ENCODE assay signal across 15 cellular contexts in genomic region chr1:160623860-160624259, GRCh38. TPM values are rescaled to one million over a fixed set of nuclear protein-coding genes. Genes with fewer than 3 reads are reported as not detected.
DNase-seq lines count a peak whose midpoint lies in the region; ATAC-seq and TF ChIP-seq lines count a peak whose summit lies in the region.
"Had no signal": no experiment of that assay in that cellular context is flagged by ENCODE, and none has a peak within 500 bp of the region (broad histone marks: within the 10 kb centered on the region; RNA-seq: fewer than 3 reads in every experiment).

No MANE protein-coding gene starts in this region.

- no peak overlapping the region for H3K4me3 ChIP-seq in suprapubic skin
- H3K4me3 ChIP-seq: breast epithelium had no signal

- ATAC-seq in HG03460 (IDR thresholded peaks at IDR 0.05; ENCODE audit: unreplicated experiment) = peak; percentile 23
- peak; percentile 28 for ATAC-seq in activated T-helper 17 cell treated with anti-CD3 and anti-CD28 coated beads, Interleukin-2, amount 50 U/mL, for 72 hours (replicated peaks)
- peak; percentile 24 for ATAC-seq in stimulated activated naive CD8-positive, alpha-beta T cell treated with anti-CD3 and anti-CD28 coated beads, Interleukin-15, Interleukin-2, amounts not matched to agents 100 U/mL and 50 U/mL, for 24 hours
- no peak for ATAC-seq in GM21576 (IDR thresholded peaks at IDR 0.05; ENCODE audit: unreplicated experiment)
- ATAC-seq: HCT116 had no signal

- no peaks in the 10 kb centered on the region for H3K27me3 Mint-ChIP-seq in activated naive CD4-positive, alpha-beta T cell treated with anti-CD3 and anti-CD28 coated beads for 36 hours (ENCODE audit: low read depth)
- H3K27me3 Mint-ChIP-seq in activated T-helper 17 cell treated with anti-CD3 and anti-CD28 coated beads, Interleukin-2, amount 50 U/mL, for 72 hours = no peaks in the 10 kb centered on the region

- H3K36me3 ChIP-seq in suprapubic skin = no peaks in the 10 kb centered on the region
- H3K36me3 ChIP-seq: breast epithelium had no signal

- H3K27me3 ChIP-seq in suprapubic skin = no peaks in the 10 kb centered on the region
- H3K27me3 ChIP-seq: breast epithelium had no signal

- TF ChIP-seq CTCF in suprapubic skin (IDR thresholded peaks at IDR 0.05) = no peak

- H3K36me3 Mint-ChIP-seq in activated naive CD4-positive, alpha-beta T cell treated with anti-CD3 and anti-CD28 coated beads for 36 hours (ENCODE audit: low read depth) = peaks cover 84% of the 10 kb centered on the region
- H3K36me3 Mint-ChIP-seq in activated T-helper 17 cell treated with anti-CD3 and anti-CD28 coated beads, Interleukin-2, amount 50 U/mL, for 72 hours (ENCODE audit: low read depth) = peaks cover 100% of the 10 kb centered on the region

- peak overlapping the region; percentile 96 for H3K27ac Mint-ChIP-seq in activated naive CD4-positive, alpha-beta T cell treated with anti-CD3 and anti-CD28 coated beads for 36 hours
- H3K27ac Mint-ChIP-seq in activated T-helper 17 cell treated with anti-CD3 and anti-CD28 coated beads, Interleukin-2, amount 50 U/mL, for 72 hours = peak overlapping the region; percentile 98

- H3K9me3 Mint-ChIP-seq in activated naive CD4-positive, alpha-beta T cell treated with anti-CD3 and anti-CD28 coated beads for 36 hours = no peaks in the 10 kb centered on the region
- H3K9me3 Mint-ChIP-seq in activated T-helper 17 cell treated with anti-CD3 and anti-CD28 coated beads, Interleukin-2, amount 50 U/mL, for 72 hours = no peaks in the 10 kb centered on the region

- CTCF ChIA-PET in activated naive CD4-positive, alpha-beta T cell treated with anti-CD3 and anti-CD28 coated beads for 36 hours (lab: Charles Lee) = interaction anchor here (0.6 to 8.8 kb wide), 5 partner anchors 16 to 169 kb away, joined by 3 to 65 read pairs (median 3); partner anchors contain the start of gene SLAMF1

- TF ChIP-seq POLR2A in suprapubic skin (IDR thresholded peaks at IDR 0.05) = no peak

- no peaks in the 10 kb centered on the region for H3K4me1 ChIP-seq in suprapubic skin
- H3K4me1 ChIP-seq: breast epithelium had no signal

- H3K4me3 Mint-ChIP-seq in activated naive CD4-positive, alpha-beta T cell treated with anti-CD3 and anti-CD28 coated beads for 36 hours = no peak overlapping the region
- peak overlapping the region; percentile 79 for H3K4me3 Mint-ChIP-seq in activated T-helper 17 cell treated with anti-CD3 and anti-CD28 coated beads, Interleukin-2, amount 50 U/mL, for 72 hours

- peaks cover 94% of the 10 kb centered on the region for H3K4me1 Mint-ChIP-seq in activated naive CD4-positive, alpha-beta T cell treated with anti-CD3 and anti-CD28 coated beads for 36 hours (ENCODE audit: low read depth)
- peaks cover 73% of the 10 kb centered on the region for H3K4me1 Mint-ChIP-seq in activated T-helper 17 cell treated with anti-CD3 and anti-CD28 coated beads, Interleukin-2, amount 50 U/mL, for 72 hours

- intact Hi-C loops in activated naive CD4-positive, alpha-beta T cell treated with anti-CD3 and anti-CD28 coated beads for 36 hours (cut with micrococcal nuclease) = loop anchor here (1.0 to 10.0 kb wide), 8 partner anchors 48 to 699 kb away; partner anchors contain the start of genes DCAF8 and TAGLN2

- no peak for DNase-seq in activated naive CD4-positive, alpha-beta T cell treated with anti-CD3 and anti-CD28 coated beads for 36 hours
- DNase-seq in activated naive CD4-positive, alpha-beta T cell treated with anti-CD3 and anti-CD28 coated beads, Interleukin-2, amount 50 U/mL, for 16 hours = no peak
- DNase-seq in stimulated activated naive CD8-positive, alpha-beta T cell treated with anti-CD3 and anti-CD28 coated beads, Interleukin-15, Interleukin-2, amounts not matched to agents 100 U/mL and 50 U/mL, for 24 hours = no peak
- DNase-seq in amygdala (lab: John Stamatoyannopoulos, UW) (no peak), suprapubic skin (ENCODE audit: low spot score in 2 of 2) (no peak)
- DNase-seq: DMS153, NCI-H146, NCI-H524 had no signal

- H3K27ac ChIP-seq in suprapubic skin = no peak overlapping the region
- H3K27ac ChIP-seq: breast epithelium had no signal

- no peak for TF ChIP-seq EP300 in suprapubic skin (IDR thresholded peaks at IDR 0.05)

- WGBS in suprapubic skin = 50% methylated on average over 1 of the region's 1 CpG

- no peaks in the 10 kb centered on the region for H3K9me3 ChIP-seq in suprapubic skin
- H3K9me3 ChIP-seq: breast epithelium had no signal

RNA-seq across cellular contexts. Expression of gene SLAMF1, which starts 23.0 kb away (rescaled TPM):
- 100 to 1,000 TPM; 101 to 112 TPM for total RNA-seq in activated naive CD4-positive, alpha-beta T cell treated with anti-CD3 and anti-CD28 coated beads for 36 hours
- 100 to 1,000 TPM; 121 to 186 TPM for total RNA-seq in activated T-helper 17 cell treated with anti-CD3 and anti-CD28 coated beads, Interleukin-2, amount 50 U/mL, for 72 hours
- not detected for total RNA-seq in suprapubic skin
- total RNA-seq: glomerular endothelial cell, myocyte had no signal

RNA-seq across cellular contexts. Expression of gene CD84, which starts 44.6 kb away (rescaled TPM):
- total RNA-seq in activated naive CD4-positive, alpha-beta T cell treated with anti-CD3 and anti-CD28 coated beads for 36 hours = 1 to 10 TPM; 8.6 to 9.2 TPM
- total RNA-seq in activated T-helper 17 cell treated with anti-CD3 and anti-CD28 coated beads, Interleukin-2, amount 50 U/mL, for 72 hours = 10 to 100 TPM; 15.7 to 37.3 TPM
- total RNA-seq in suprapubic skin = 1 to 10 TPM; 1.2 to 9.0 (median 2.3) TPM
- total RNA-seq: glomerular endothelial cell, myocyte had no signal

Comparison
In these comparisons a context has a peak if more than half of its experiments do, and no peak if none do; other contexts are left out.
1. RNA of gene SLAMF1, which starts 23.0 kb away (total RNA-seq): 121 to 186 TPM in activated T-helper 17 cell treated with anti-CD3 and anti-CD28 coated beads, Interleukin-2, amount 50 U/mL, for 72 hours and 101 to 112 TPM in activated naive CD4-positive, alpha-beta T cell treated with anti-CD3 and anti-CD28 coated beads for 36 hours; not detected in suprapubic skin; every median in the first group is over 10 times any median in the second.